ENCODE assay signal across 9 cellular contexts in genomic region chr6:29552512-29553051, GRCh38. TPM values are rescaled to one million over a fixed set of nuclear protein-coding genes. Genes with fewer than 3 reads are reported as not detected.
DNase-seq lines count a peak whose midpoint lies in the region; ATAC-seq and TF ChIP-seq lines count a peak whose summit lies in the region.
"Had no signal": no experiment of that assay in that cellular context is flagged by ENCODE, and none has a peak within 500 bp of the region (broad histone marks: within the 10 kb centered on the region; RNA-seq: fewer than 3 reads in every experiment).

No MANE protein-coding gene starts in this region.

- no peaks in the 10 kb centered on the region for H3K9me2 ChIP-seq in OCI-LY7 (ENCODE audit: insufficient read depth, low read length)

- H3K27ac ChIP-seq in OCI-LY7 (ENCODE audit: low read depth, low read length, poor library complexity, severe bottlenecking) = no peak overlapping the region
- no peak overlapping the region for H3K27ac ChIP-seq in effector memory CD4-positive, alpha-beta T cell (ENCODE audit: insufficient read depth, low read length, poor library complexity, severe bottlenecking)
- H3K27ac ChIP-seq: BLaER1 treated with 17β-estradiol and CSF1 and Interleukin-3, amounts not matched to agents 10 nM and 100 nM had no signal

- H3K4me2 ChIP-seq in OCI-LY7 (ENCODE audit: low read length) = no peak overlapping the region
- H3K4me2 ChIP-seq: BLaER1 treated with 17β-estradiol and CSF1 and Interleukin-3, amounts not matched to agents 10 nM and 100 nM had no signal

- H3K9me3 ChIP-seq in OCI-LY7 (ENCODE audit: low read length) = no peaks in the 10 kb centered on the region
- no peaks in the 10 kb centered on the region for H3K9me3 ChIP-seq in effector memory CD4-positive, alpha-beta T cell (ENCODE audit: control insufficient read depth, low read length)

- CTCF ChIA-PET in OCI-LY7 (lab: Charles Lee; ENCODE audit: unreplicated experiment) = no interaction called here

- peak; percentile 3 to 14 for DNase-seq in activated CD4-positive, alpha-beta T cell treated with anti-CD3 and anti-CD28 coated beads for 4 hours
- no peak for DNase-seq in activated CD4-positive, alpha-beta T cell treated with anti-CD3 and anti-CD28 coated beads, Interleukin-2, amount 50 U/mL, for 4 hours
- DNase-seq in OCI-LY7 (ENCODE audit: low spot score) = peak; percentile 40
- DNase-seq in effector memory CD4-positive, alpha-beta T cell = no peak
- peak; percentile 9 for DNase-seq in midbrain (lab: John Stamatoyannopoulos, UW)
- no peak for DNase-seq in NCI-H1694 (lab: John Stamatoyannopoulos, UW)
- no peak for DNase-seq in KG1 (lab: John Stamatoyannopoulos, UW)

- peaks cover 24% of the 10 kb centered on the region for H3K27me3 ChIP-seq in effector memory CD4-positive, alpha-beta T cell (replicated peaks; ENCODE audit: control insufficient read depth, insufficient read depth, low read length, poor library complexity, severe bottlenecking)
- H3K27me3 ChIP-seq: BLaER1 treated with 17β-estradiol and CSF1 and Interleukin-3, amounts not matched to agents 10 nM and 100 nM had no signal

- H3K36me3 ChIP-seq in OCI-LY7 (ENCODE audit: insufficient read depth, low read length) = no peaks in the 10 kb centered on the region
- H3K36me3 ChIP-seq in effector memory CD4-positive, alpha-beta T cell (ENCODE audit: control insufficient read depth, insufficient read depth, low read length) = no peaks in the 10 kb centered on the region
- H3K36me3 ChIP-seq: BLaER1 treated with 17β-estradiol and CSF1 and Interleukin-3, amounts not matched to agents 10 nM and 100 nM had no signal

- H3K79me2 ChIP-seq in OCI-LY7 (ENCODE audit: insufficient read depth, low read depth, low read length) = no peaks in the 10 kb centered on the region

- no peak overlapping the region for H3K4me3 ChIP-seq in OCI-LY7 (ENCODE audit: low read depth, low read length, poor library complexity, severe bottlenecking)
- H3K4me3 ChIP-seq in effector memory CD4-positive, alpha-beta T cell (ENCODE audit: insufficient read depth, low read depth, low read length, poor library complexity, severe bottlenecking) = peak overlapping the region; percentile 62
- H3K4me3 ChIP-seq: BLaER1 treated with 17β-estradiol and CSF1 and Interleukin-3, amounts not matched to agents 10 nM and 100 nM had no signal

- POLR2A ChIA-PET in OCI-LY7 (lab: Charles Lee) = interaction anchor here (0.6 kb wide), 1 partner anchor 1491 kb away, joined by 7 read pairs; no protein-coding TSS in a partner anchor

- no peaks in the 10 kb centered on the region for H3K4me1 ChIP-seq in OCI-LY7 (ENCODE audit: insufficient read depth, low read length, poor library complexity, severe bottlenecking)
- peaks cover 13% of the 10 kb centered on the region for H3K4me1 ChIP-seq in effector memory CD4-positive, alpha-beta T cell (ENCODE audit: control insufficient read depth, insufficient read depth, low read length, poor library complexity, severe bottlenecking)
- H3K4me1 ChIP-seq: BLaER1 treated with 17β-estradiol and CSF1 and Interleukin-3, amounts not matched to agents 10 nM and 100 nM had no signal

- H4K20me1 ChIP-seq in OCI-LY7 (ENCODE audit: insufficient read depth, low read length) = no peaks in the 10 kb centered on the region; the same call in 1 of the 2 replicates
- H4K20me1 ChIP-seq: BLaER1 treated with 17β-estradiol and CSF1 and Interleukin-3, amounts not matched to agents 10 nM and 100 nM had no signal

- no peak for TF ChIP-seq CTCF in OCI-LY7 (conservative IDR thresholded peaks at IDR 0.05; ENCODE audit: low read length)

- intact Hi-C loops in OCI-LY7 (cut with micrococcal nuclease; ENCODE audit: unreplicated experiment) = no loop called here

- ATAC-seq in HG02763 (IDR thresholded peaks at IDR 0.05; ENCODE audit: unreplicated experiment) = peak; percentile 80

- no peak overlapping the region for H2AFZ ChIP-seq in OCI-LY7 (ENCODE audit: low read length)

- BruUV-seq in OCI-LY7 (replicated peaks; lab: Mats Ljungman, UMichigan) = no TSS peak

RNA-seq across cellular contexts. Expression of gene UBD, which starts 7.0 kb away (rescaled TPM):
- total RNA-seq in OCI-LY7 (2014; rRNA removed; shearing (Covaris generic)) = not detected in 2 replicates
- not detected in 2 replicates for total RNA-seq in OCI-LY7 (2022)

RNA-seq across cellular contexts. Expression of gene OR2H2, which starts 32.3 kb away (rescaled TPM):
- not detected in 2 replicates for total RNA-seq in OCI-LY7 (2014; rRNA removed; shearing (Covaris generic))
- total RNA-seq in OCI-LY7 (2022) = not detected in 2 replicates

Comparison
In these comparisons a context has a peak if more than half of its experiments do, and no peak if none do; other contexts are left out.
1. DNase-seq: peak in activated CD4-positive, alpha-beta T cell treated with anti-CD3 and anti-CD28 coated beads for 4 hours (2 of 2), OCI-LY7 (single experiment) and midbrain (single experiment); none in activated CD4-positive, alpha-beta T cell treated with anti-CD3 and anti-CD28 coated beads, Interleukin-2, amount 50 U/mL, for 4 hours (0 of 2), effector memory CD4-positive, alpha-beta T cell (0 of 3), NCI-H1694 (single experiment) and KG1 (single experiment).